In genomic region chr6:11270030-11271027, GRCh38 we compare ENCODE assay signal across 14 cellular contexts. TPM values are rescaled to one million over a fixed set of nuclear protein-coding genes. Genes with fewer than 3 reads are reported as not detected.
A peak's percentile ranks its signal among the peaks of the same experiment; 100 is the strongest.
DNase-seq lines count a peak whose midpoint lies in the region; ATAC-seq, FAIRE-seq and TF ChIP-seq lines count a peak whose summit lies in the region.
"Had no signal": no experiment of that assay in that cellular context is flagged by ENCODE, and none has a peak within 500 bp of the region (broad histone marks: within the 10 kb centered on the region; RNA-seq: fewer than 3 reads in every experiment).

No MANE protein-coding gene starts in this region.

- CTCF ChIA-PET in endothelial cell of umbilical vein (lab: Charles Lee), result interaction anchor here (0.6 kb wide), 1 partner anchor 19 kb away, joined by 4 read pairs; no protein-coding TSS in a partner anchor

- no peak for TF ChIP-seq CTCF in endothelial cell of umbilical vein (IDR thresholded peaks at IDR 0.05; ENCODE audit: extremely low read depth in 1 of 2, insufficient read depth in 1 of 2, low read depth in 1 of 2, low read length in 2 of 2)

- H3K4me1 ChIP-seq in endothelial cell of umbilical vein (ENCODE audit: control insufficient read depth, extremely low read depth, insufficient read depth, low read length) (no peaks in the 10 kb centered on the region), mucosa of rectum (ENCODE audit: control insufficient read depth in 2 of 2, insufficient read depth in 2 of 2, low read length in 2 of 2) (peaks cover 24 to 59% of the 10 kb centered on the region in 2 donors)

- dilution Hi-C loops in endothelial cell of umbilical vein (cut with MboI; ENCODE audit: extremely low pct_ligation_motif_present, low sequenced_read_pairs), result no loop called here

- H2AFZ ChIP-seq in endothelial cell of umbilical vein (ENCODE audit: low read depth, low read length), result no peak overlapping the region

- H3K4me3 ChIP-seq in endothelial cell of umbilical vein (replicated peaks in 1 of 3; ENCODE audit: insufficient read depth in 1 of 3, low read depth in 1 of 3, low read length in 3 of 3), result no peak overlapping the region
- H3K4me3 ChIP-seq in mucosa of rectum (ENCODE audit: low read length in 2 of 2), result peak overlapping the region in 1 of 2 donors; percentile 51
- H3K4me3 ChIP-seq: GM12878, thyroid gland had no signal

- no peaks in the 10 kb centered on the region for H3K9me1 ChIP-seq in endothelial cell of umbilical vein (replicated peaks; ENCODE audit: control insufficient read depth, extremely low read depth, insufficient read depth, low read length)

- FAIRE-seq in endothelial cell of umbilical vein (lab: Jason Lieb, UNC), result no peak
- FAIRE-seq: GM12878 had no signal

- intact Hi-C loops in endothelial cell of umbilical vein (cut with micrococcal nuclease), result no loop called here

- POLR2A ChIA-PET in endothelial cell of umbilical vein (lab: Charles Lee), result no interaction called here

- DNase-seq in DMS53 treated with DMSO at 0.1 percent for 48 hours (lab: John Stamatoyannopoulos, UW; ENCODE audit: unreplicated experiment), result peak; percentile 43
- DNase-seq in NCI-H1417 (lab: John Stamatoyannopoulos, UW), result peak in 2 of 3 experiments; percentile 64 to 93
- DNase-seq in endothelial cell of umbilical vein (ENCODE audit: low read depth, low spot score), result peak; percentile 11
- DNase-seq in hepatic stellate cell (ENCODE audit: low spot score), result no peak
- DNase-seq in cortex of kidney (lab: John Stamatoyannopoulos, UW), result no peak
- DNase-seq: activated CD4-positive, CD25-positive, alpha-beta regulatory T cell; Calu3; foreskin melanocyte; NCI-H2081 treated with DMSO at 0.1 percent for 48 hours; thyroid gland had no signal

- no peaks in the 10 kb centered on the region for H3K36me3 ChIP-seq in endothelial cell of umbilical vein (ENCODE audit: control insufficient read depth in 2 of 2, extremely low read depth in 1 of 2, insufficient read depth in 2 of 2, low read length in 2 of 2)
- H3K36me3 ChIP-seq in mucosa of rectum (ENCODE audit: control insufficient read depth in 2 of 2, insufficient read depth in 2 of 2, low read length in 2 of 2), result no peaks in the 10 kb centered on the region
- H3K36me3 ChIP-seq: thyroid gland had no signal

- no TSS peak for BruUV-seq in endothelial cell of umbilical vein (replicated peaks; lab: Mats Ljungman, UMichigan)

- H3K9ac ChIP-seq in endothelial cell of umbilical vein (replicated peaks; ENCODE audit: extremely low read depth, insufficient read depth, low read length) (no peak overlapping the region), mucosa of rectum (ENCODE audit: low read depth in 1 of 2, low read length in 2 of 2) (peak overlapping the region; percentile 15 to 44)

- H3K9me3 ChIP-seq in endothelial cell of umbilical vein (replicated peaks; ENCODE audit: control insufficient read depth, insufficient read depth, low read length) (no peaks in the 10 kb centered on the region), mucosa of rectum (ENCODE audit: control insufficient read depth in 2 of 2, low read length in 2 of 2) (no peaks in the 10 kb centered on the region)
- H3K9me3 ChIP-seq: thyroid gland had no signal

- H3K27ac ChIP-seq in endothelial cell of umbilical vein (ENCODE audit: insufficient read depth, low read depth, low read length) (no peak overlapping the region), mucosa of rectum (ENCODE audit: low read depth in 2 of 2, low read length in 2 of 2) (peak overlapping the region; percentile 88 to 94)

- no peak for ATAC-seq in GM21515 (IDR thresholded peaks at IDR 0.05; ENCODE audit: unreplicated experiment)
- no peak for ATAC-seq in GM21528 (IDR thresholded peaks at IDR 0.05; ENCODE audit: low FRiP score, unreplicated experiment)
- ATAC-seq: GM12878 had no signal

- H3K79me2 ChIP-seq in endothelial cell of umbilical vein (ENCODE audit: control insufficient read depth, insufficient read depth, low read length), result no peaks in the 10 kb centered on the region

- TF ChIP-seq POLR2A in endothelial cell of umbilical vein (IDR thresholded peaks at IDR 0.05; ENCODE audit: low read depth, low read length), result no peak

- H4K20me1 ChIP-seq in endothelial cell of umbilical vein (replicated peaks; ENCODE audit: control insufficient read depth, extremely low read depth, insufficient read depth, low read length), result no peaks in the 10 kb centered on the region

- H3K27me3 ChIP-seq in endothelial cell of umbilical vein (ENCODE audit: control insufficient read depth in 2 of 2, insufficient read depth in 2 of 2, low read length in 2 of 2) (no peaks in the 10 kb centered on the region), mucosa of rectum (ENCODE audit: control insufficient read depth in 2 of 2, insufficient read depth in 2 of 2, low read length in 2 of 2) (no peaks in the 10 kb centered on the region)
- H3K27me3 ChIP-seq: thyroid gland had no signal

- no peak overlapping the region for H3K4me2 ChIP-seq in endothelial cell of umbilical vein (ENCODE audit: insufficient read depth, low read length)

TF ChIP-seq in endothelial cell of umbilical vein, 7 proteins besides CTCF, POLR2A, EP300 and RAD21:
- TF ChIP-seq MAX (IDR thresholded peaks at IDR 0.05; ENCODE audit: insufficient read depth, insufficient read length) (no peak), JUN (IDR thresholded peaks at IDR 0.05; ENCODE audit: borderline replicate concordance, insufficient read depth, insufficient read length, low read depth) (no peak), MYC (IDR thresholded peaks at IDR 0.05; ENCODE audit: low read depth, low read length) (no peak), EZH2 (IDR thresholded peaks at IDR 0.05; ENCODE audit: borderline replicate concordance, low read depth, low read length, severe bottlenecking) (no peak), GATA2 (IDR thresholded peaks at IDR 0.05; ENCODE audit: insufficient read depth, insufficient read length, low read depth, low read length) (no peak), FOS (IDR thresholded peaks at IDR 0.05; ENCODE audit: borderline replicate concordance, insufficient read depth, low read length) (no peak), POLR2AphosphoS5 (IDR thresholded peaks at IDR 0.05; ENCODE audit: insufficient read depth, low read depth, low read length) (no peak)

RNA-seq across cellular contexts. Expression of gene NEDD9, which starts 37.9 kb away (rescaled TPM):
- 55.2 and 73.0 TPM in 2 replicates for total RNA-seq in endothelial cell of umbilical vein
- polyA plus RNA-seq in endothelial cell of umbilical vein, result 61.0 and 69.8 TPM in 2 replicates
- polyA plus RNA-seq in endothelial cell of umbilical vein (2011; cell fraction: cytosol; rRNA removed), result 50.2 and 54.6 TPM in 2 replicates
- 129 and 134 TPM in 2 replicates for polyA plus RNA-seq in endothelial cell of umbilical vein (2011; cell fraction: nucleus; rRNA removed)
- polyA plus RNA-seq in endothelial cell of umbilical vein (2012), result 41.1 and 43.9 TPM in 2 replicates
- polyA minus RNA-seq in endothelial cell of umbilical vein, result 132 and 144 TPM in 2 replicates
- polyA minus RNA-seq in endothelial cell of umbilical vein (2011; cell fraction: cytosol; rRNA and poly(A)+ RNA removed), result 3.8 TPM
- polyA minus RNA-seq in endothelial cell of umbilical vein (2011; cell fraction: nucleus; rRNA and poly(A)+ RNA removed), result 133 and 155 TPM in 2 replicates

Comparison
In these comparisons a context has a peak if more than half of its experiments do, and no peak if none do; other contexts are left out.
1. DNase-seq: peak in DMS53 treated with DMSO at 0.1 percent for 48 hours (single experiment), NCI-H1417 (2 of 3) and endothelial cell of umbilical vein (single experiment); none in hepatic stellate cell (single experiment) and cortex of kidney (single experiment).